Comparison of ENCODE assay signal across 1 cellular context in the genomic region with DNA sequence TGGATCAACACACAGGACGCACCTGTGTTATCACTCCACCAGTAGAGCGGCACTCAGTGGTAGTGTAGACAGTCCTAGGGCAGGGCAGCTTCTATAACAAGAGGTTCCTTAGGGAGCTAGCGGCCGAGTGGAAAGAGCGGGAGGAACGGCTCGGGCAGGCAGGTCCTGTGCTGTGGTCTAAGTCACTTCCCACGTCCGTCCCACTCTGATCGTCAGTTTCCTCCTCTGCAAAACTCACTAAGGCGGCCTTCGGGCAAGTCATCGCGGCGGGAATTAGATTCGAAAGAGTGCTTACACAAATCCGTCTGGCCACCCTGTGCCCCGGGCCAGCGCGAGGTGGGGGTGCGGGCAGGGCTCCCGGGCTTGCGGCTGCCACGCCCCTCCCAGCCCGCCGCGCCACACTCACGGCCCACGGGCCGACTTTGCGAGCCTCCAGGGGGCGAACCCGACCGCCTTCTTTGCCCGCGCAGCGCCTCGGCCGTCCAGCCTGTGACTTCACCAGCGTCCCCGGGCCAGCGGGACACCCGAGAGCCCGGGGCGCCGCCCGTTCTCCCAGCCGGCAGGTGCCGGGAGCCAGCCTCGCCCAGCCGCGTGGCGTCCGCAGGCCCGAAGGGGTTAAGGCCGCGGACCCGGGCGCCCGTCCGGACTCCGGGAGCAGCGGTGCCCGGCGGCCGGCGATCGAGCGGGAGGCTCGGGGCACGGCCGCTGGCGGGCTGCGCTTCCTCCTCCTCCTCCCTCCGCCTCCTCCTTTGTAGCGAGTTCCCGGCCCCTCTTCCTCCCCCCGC.
TF ChIP-seq lines count a peak whose summit lies in the region.

No MANE protein-coding gene starts in this region.

TF ChIP-seq in HEK293, 187 proteins besides CTCF, POLR2A, EP300 and RAD21 (continued from another document and continues in another):
- TF ChIP-seq ZNF544 (tag by site-specific recombination; IDR thresholded peaks at IDR 0.05), result no peak
- TF ChIP-seq ZSCAN30 (tag by site-specific recombination; IDR thresholded peaks at IDR 0.05), result peak; percentile 88
- TF ChIP-seq, protein P1, sequence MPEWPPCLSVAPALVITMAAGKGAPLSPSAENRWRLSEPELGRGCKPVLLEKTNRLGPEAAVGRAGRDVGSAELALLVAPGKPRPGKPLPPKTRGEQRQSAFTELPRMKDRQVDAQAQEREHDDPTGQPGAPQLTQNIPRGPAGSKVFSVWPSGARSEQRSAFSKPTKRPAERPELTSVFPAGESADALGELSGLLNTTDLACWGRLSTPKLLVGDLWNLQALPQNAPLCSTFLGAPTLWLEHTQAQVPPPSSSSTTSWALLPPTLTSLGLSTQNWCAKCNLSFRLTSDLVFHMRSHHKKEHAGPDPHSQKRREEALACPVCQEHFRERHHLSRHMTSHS (tag by site-specific recombination; IDR thresholded peaks at IDR 0.05), result no peak
- no peak for TF ChIP-seq ZNF155 (tag by site-specific recombination; IDR thresholded peaks at IDR 0.05)
- no peak for TF ChIP-seq ZNF211 (tag by site-specific recombination; IDR thresholded peaks at IDR 0.05; ENCODE audit: low read depth)
- TF ChIP-seq OVOL3 (tag by site-specific recombination; IDR thresholded peaks at IDR 0.05), result no peak
- TF ChIP-seq ZNF768 (tag by site-specific recombination; IDR thresholded peaks at IDR 0.05), result no peak
- peak; percentile 80 for TF ChIP-seq KLF1 (tag by site-specific recombination; IDR thresholded peaks at IDR 0.05)
- peak; percentile 73; the same call in 1 of the 2 replicates for TF ChIP-seq KLF16 (tag by site-specific recombination; IDR thresholded peaks at IDR 0.05)
- no peak for TF ChIP-seq HOXA7 (CRISPR knock-in tag; IDR thresholded peaks at IDR 0.05; ENCODE audit: borderline replicate concordance)
- TF ChIP-seq ZNF623 (tag by site-specific recombination; IDR thresholded peaks at IDR 0.05), result no peak
- TF ChIP-seq KLF10 (tag by site-specific recombination; IDR thresholded peaks at IDR 0.05), result no peak; the same call in 1 of the 2 replicates
- TF ChIP-seq, protein P2, sequence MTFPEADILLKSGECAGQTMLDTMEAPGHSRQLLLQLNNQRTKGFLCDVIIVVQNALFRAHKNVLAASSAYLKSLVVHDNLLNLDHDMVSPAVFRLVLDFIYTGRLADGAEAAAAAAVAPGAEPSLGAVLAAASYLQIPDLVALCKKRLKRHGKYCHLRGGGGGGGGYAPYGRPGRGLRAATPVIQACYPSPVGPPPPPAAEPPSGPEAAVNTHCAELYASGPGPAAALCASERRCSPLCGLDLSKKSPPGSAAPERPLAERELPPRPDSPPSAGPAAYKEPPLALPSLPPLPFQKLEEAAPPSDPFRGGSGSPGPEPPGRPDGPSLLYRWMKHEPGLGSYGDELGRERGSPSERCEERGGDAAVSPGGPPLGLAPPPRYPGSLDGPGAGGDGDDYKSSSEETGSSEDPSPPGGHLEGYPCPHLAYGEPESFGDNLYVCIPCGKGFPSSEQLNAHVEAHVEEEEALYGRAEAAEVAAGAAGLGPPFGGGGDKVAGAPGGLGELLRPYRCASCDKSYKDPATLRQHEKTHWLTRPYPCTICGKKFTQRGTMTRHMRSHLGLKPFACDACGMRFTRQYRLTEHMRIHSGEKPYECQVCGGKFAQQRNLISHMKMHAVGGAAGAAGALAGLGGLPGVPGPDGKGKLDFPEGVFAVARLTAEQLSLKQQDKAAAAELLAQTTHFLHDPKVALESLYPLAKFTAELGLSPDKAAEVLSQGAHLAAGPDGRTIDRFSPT (tag by site-specific recombination; IDR thresholded peaks at IDR 0.05), result peak; percentile 56; the same call in 1 of the 2 replicates
- TF ChIP-seq REPIN1 (tag by site-specific recombination; IDR thresholded peaks at IDR 0.05; ENCODE audit: low read depth), result no peak
- TF ChIP-seq ZNF426 (tag by site-specific recombination; IDR thresholded peaks at IDR 0.05), result no peak
- no peak for TF ChIP-seq YY1 (tag by site-specific recombination; IDR thresholded peaks at IDR 0.05)
- no peak for TF ChIP-seq ZSCAN16 (tag by site-specific recombination; IDR thresholded peaks at IDR 0.05)
- peak; percentile 96 for TF ChIP-seq ZBTB20 (tag by site-specific recombination; IDR thresholded peaks at IDR 0.05)
- TF ChIP-seq ZNF610 (tag by site-specific recombination; IDR thresholded peaks at IDR 0.05; ENCODE audit: borderline replicate concordance), result peak; percentile 65; the same call in 1 of the 2 replicates
- TF ChIP-seq, protein P3, sequence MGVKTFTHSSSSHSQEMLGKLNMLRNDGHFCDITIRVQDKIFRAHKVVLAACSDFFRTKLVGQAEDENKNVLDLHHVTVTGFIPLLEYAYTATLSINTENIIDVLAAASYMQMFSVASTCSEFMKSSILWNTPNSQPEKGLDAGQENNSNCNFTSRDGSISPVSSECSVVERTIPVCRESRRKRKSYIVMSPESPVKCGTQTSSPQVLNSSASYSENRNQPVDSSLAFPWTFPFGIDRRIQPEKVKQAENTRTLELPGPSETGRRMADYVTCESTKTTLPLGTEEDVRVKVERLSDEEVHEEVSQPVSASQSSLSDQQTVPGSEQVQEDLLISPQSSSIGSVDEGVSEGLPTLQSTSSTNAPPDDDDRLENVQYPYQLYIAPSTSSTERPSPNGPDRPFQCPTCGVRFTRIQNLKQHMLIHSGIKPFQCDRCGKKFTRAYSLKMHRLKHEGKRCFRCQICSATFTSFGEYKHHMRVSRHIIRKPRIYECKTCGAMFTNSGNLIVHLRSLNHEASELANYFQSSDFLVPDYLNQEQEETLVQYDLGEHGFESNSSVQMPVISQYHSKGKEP (tag by site-specific recombination; IDR thresholded peaks at IDR 0.05), result no peak
- TF ChIP-seq FEZF1 (tag by site-specific recombination; IDR thresholded peaks at IDR 0.05), result no peak
- TF ChIP-seq ZNF561 (tag by site-specific recombination; IDR thresholded peaks at IDR 0.05; ENCODE audit: borderline replicate concordance), result peak; percentile 93
- no peak for TF ChIP-seq ZNF416 (tag by site-specific recombination; IDR thresholded peaks at IDR 0.05)
- TF ChIP-seq, protein P4, sequence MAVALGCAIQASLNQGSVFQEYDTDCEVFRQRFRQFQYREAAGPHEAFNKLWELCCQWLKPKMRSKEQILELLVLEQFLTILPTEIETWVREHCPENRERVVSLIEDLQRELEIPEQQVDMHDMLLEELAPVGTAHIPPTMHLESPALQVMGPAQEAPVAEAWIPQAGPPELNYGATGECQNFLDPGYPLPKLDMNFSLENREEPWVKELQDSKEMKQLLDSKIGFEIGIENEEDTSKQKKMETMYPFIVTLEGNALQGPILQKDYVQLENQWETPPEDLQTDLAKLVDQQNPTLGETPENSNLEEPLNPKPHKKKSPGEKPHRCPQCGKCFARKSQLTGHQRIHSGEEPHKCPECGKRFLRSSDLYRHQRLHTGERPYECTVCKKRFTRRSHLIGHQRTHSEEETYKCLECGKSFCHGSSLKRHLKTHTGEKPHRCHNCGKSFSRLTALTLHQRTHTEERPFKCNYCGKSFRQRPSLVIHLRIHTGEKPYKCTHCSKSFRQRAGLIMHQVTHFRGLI (tag by site-specific recombination; IDR thresholded peaks at IDR 0.05), result no peak; the same call in 1 of the 2 replicates
- TF ChIP-seq ZNF132 (tag by site-specific recombination; IDR thresholded peaks at IDR 0.05; ENCODE audit: borderline replicate concordance), result no peak
- TF ChIP-seq IKZF3 (tag by site-specific recombination; IDR thresholded peaks at IDR 0.05), result no peak
- TF ChIP-seq, protein P5, sequence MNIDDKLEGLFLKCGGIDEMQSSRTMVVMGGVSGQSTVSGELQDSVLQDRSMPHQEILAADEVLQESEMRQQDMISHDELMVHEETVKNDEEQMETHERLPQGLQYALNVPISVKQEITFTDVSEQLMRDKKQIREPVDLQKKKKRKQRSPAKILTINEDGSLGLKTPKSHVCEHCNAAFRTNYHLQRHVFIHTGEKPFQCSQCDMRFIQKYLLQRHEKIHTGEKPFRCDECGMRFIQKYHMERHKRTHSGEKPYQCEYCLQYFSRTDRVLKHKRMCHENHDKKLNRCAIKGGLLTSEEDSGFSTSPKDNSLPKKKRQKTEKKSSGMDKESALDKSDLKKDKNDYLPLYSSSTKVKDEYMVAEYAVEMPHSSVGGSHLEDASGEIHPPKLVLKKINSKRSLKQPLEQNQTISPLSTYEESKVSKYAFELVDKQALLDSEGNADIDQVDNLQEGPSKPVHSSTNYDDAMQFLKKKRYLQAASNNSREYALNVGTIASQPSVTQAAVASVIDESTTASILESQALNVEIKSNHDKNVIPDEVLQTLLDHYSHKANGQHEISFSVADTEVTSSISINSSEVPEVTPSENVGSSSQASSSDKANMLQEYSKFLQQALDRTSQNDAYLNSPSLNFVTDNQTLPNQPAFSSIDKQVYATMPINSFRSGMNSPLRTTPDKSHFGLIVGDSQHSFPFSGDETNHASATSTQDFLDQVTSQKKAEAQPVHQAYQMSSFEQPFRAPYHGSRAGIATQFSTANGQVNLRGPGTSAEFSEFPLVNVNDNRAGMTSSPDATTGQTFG (tag by site-specific recombination; IDR thresholded peaks at IDR 0.05; ENCODE audit: borderline replicate concordance), result no peak
- TF ChIP-seq ZNF184 (tag by site-specific recombination; IDR thresholded peaks at IDR 0.05), result peak; percentile 61; the same call in 1 of the 2 replicates
- no peak for TF ChIP-seq HOXC10 (CRISPR knock-in tag; IDR thresholded peaks at IDR 0.05)
- no peak for TF ChIP-seq GLI2 (tag by site-specific recombination; IDR thresholded peaks at IDR 0.05; ENCODE audit: borderline replicate concordance, low read depth)
- TF ChIP-seq, protein P6, sequence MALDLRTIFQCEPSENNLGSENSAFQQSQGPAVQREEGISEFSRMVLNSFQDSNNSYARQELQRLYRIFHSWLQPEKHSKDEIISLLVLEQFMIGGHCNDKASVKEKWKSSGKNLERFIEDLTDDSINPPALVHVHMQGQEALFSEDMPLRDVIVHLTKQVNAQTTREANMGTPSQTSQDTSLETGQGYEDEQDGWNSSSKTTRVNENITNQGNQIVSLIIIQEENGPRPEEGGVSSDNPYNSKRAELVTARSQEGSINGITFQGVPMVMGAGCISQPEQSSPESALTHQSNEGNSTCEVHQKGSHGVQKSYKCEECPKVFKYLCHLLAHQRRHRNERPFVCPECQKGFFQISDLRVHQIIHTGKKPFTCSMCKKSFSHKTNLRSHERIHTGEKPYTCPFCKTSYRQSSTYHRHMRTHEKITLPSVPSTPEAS (tag by site-specific recombination; IDR thresholded peaks at IDR 0.05), result no peak
- 0 out of 2 replicates have a peak, but pooled peaks have one; percentile 43 for TF ChIP-seq ZBTB7A (tag by site-specific recombination; IDR thresholded peaks at IDR 0.05; ENCODE audit: low read depth)
- no peak for TF ChIP-seq ZNF354C (tag by site-specific recombination; IDR thresholded peaks at IDR 0.05; ENCODE audit: borderline replicate concordance, low read depth)
- TF ChIP-seq ZNF121 (tag by site-specific recombination; IDR thresholded peaks at IDR 0.05), result no peak
- TF ChIP-seq ZNF501 (tag by site-specific recombination; IDR thresholded peaks at IDR 0.05), result no peak
- TF ChIP-seq, protein P7, sequence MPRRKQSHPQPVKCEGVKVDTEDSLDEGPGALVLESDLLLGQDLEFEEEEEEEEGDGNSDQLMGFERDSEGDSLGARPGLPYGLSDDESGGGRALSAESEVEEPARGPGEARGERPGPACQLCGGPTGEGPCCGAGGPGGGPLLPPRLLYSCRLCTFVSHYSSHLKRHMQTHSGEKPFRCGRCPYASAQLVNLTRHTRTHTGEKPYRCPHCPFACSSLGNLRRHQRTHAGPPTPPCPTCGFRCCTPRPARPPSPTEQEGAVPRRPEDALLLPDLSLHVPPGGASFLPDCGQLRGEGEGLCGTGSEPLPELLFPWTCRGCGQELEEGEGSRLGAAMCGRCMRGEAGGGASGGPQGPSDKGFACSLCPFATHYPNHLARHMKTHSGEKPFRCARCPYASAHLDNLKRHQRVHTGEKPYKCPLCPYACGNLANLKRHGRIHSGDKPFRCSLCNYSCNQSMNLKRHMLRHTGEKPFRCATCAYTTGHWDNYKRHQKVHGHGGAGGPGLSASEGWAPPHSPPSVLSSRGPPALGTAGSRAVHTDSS (tag by site-specific recombination; IDR thresholded peaks at IDR 0.05), result peak; percentile 57; the same call in 1 of the 2 replicates
- no peak for TF ChIP-seq BCL11B (tag by site-specific recombination; IDR thresholded peaks at IDR 0.05; ENCODE audit: low read depth)
- TF ChIP-seq ZNF776 (tag by site-specific recombination; IDR thresholded peaks at IDR 0.05; ENCODE audit: borderline replicate concordance), result no peak
- TF ChIP-seq, protein P8, sequence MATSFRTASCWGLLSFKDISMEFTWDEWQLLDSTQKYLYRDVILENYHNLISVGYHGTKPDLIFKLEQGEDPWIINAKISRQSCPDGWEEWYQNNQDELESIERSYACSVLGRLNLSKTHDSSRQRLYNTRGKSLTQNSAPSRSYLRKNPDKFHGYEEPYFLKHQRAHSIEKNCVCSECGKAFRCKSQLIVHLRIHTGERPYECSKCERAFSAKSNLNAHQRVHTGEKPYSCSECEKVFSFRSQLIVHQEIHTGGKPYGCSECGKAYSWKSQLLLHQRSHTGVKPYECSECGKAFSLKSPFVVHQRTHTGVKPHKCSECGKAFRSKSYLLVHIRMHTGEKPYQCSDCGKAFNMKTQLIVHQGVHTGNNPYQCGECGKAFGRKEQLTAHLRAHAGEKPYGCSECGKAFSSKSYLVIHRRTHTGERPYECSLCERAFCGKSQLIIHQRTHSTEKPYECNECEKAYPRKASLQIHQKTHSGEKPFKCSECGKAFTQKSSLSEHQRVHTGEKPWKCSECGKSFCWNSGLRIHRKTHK (tag by site-specific recombination; IDR thresholded peaks at IDR 0.05), result no peak
- no peak for TF ChIP-seq ZNF549 (tag by site-specific recombination; IDR thresholded peaks at IDR 0.05)
- TF ChIP-seq ZFP41 (tag by site-specific recombination; IDR thresholded peaks at IDR 0.05; ENCODE audit: borderline replicate concordance), result no peak
- TF ChIP-seq, protein P9, sequence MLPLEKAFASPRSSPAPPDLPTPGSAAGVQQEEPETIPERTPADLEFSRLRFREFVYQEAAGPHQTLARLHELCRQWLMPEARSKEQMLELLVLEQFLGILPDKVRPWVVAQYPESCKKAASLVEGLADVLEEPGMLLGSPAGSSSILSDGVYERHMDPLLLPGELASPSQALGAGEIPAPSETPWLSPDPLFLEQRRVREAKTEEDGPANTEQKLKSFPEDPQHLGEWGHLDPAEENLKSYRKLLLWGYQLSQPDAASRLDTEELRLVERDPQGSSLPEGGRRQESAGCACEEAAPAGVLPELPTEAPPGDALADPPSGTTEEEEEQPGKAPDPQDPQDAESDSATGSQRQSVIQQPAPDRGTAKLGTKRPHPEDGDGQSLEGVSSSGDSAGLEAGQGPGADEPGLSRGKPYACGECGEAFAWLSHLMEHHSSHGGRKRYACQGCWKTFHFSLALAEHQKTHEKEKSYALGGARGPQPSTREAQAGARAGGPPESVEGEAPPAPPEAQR (tag by site-specific recombination; IDR thresholded peaks at IDR 0.05), result no peak
- TF ChIP-seq ZNF585B (tag by site-specific recombination; IDR thresholded peaks at IDR 0.05), result no peak
- no peak for TF ChIP-seq ZNF626 (tag by site-specific recombination; IDR thresholded peaks at IDR 0.05)
- TF ChIP-seq ZNF658 (tag by site-specific recombination; IDR thresholded peaks at IDR 0.05), result no peak
- TF ChIP-seq ZNF302 (tag by site-specific recombination; IDR thresholded peaks at IDR 0.05; ENCODE audit: low read depth), result no peak
- TF ChIP-seq ZNF843 (tag by site-specific recombination; IDR thresholded peaks at IDR 0.05), result no peak
- TF ChIP-seq YY2 (tag by site-specific recombination; IDR thresholded peaks at IDR 0.05), result no peak
- TF ChIP-seq ZNF558 (tag by site-specific recombination; IDR thresholded peaks at IDR 0.05), result no peak
- TF ChIP-seq ZNF600 (tag by site-specific recombination; IDR thresholded peaks at IDR 0.05), result peak; percentile 57; the same call in 1 of the 2 replicates
- TF ChIP-seq ZSCAN23 (tag by site-specific recombination; IDR thresholded peaks at IDR 0.05), result no peak
- TF ChIP-seq ZNF146 (tag by site-specific recombination; IDR thresholded peaks at IDR 0.05), result no peak
- TF ChIP-seq SP7 (tag by site-specific recombination; IDR thresholded peaks at IDR 0.05), result 0 out of 2 replicates have a peak, but pooled peaks have one; percentile 45
